ENCODE assay signal across 25 cellular contexts in genomic region chr1:220239945-220240344, GRCh38.
"Had no signal": no experiment of that assay in that cellular context is flagged by ENCODE, and none has a peak within 500 bp of the region (broad histone marks: within the 10 kb centered on the region; RNA-seq: fewer than 3 reads in every experiment).

No MANE protein-coding gene starts in this region.

- FAIRE-seq: pancreas had no signal

- H3K9me3 ChIP-seq: esophagus muscularis mucosa, gastroesophageal sphincter, pancreas, prostate gland, testis, upper lobe of right lung, vagina had no signal

- H2AFZ ChIP-seq: hepatocyte had no signal

- ATAC-seq: gastroesophageal sphincter; pancreas; sciatic nerve; stimulated activated naive B cell treated with anti-CD40 and anti-IgM and Interleukin-4, amounts not matched to agents 10 μg/mL and 1 μg/mL and 100 μg/mL, for 72 hours; stimulated activated naive CD8-positive, alpha-beta T cell treated with anti-CD3 and anti-CD28 coated beads, Interleukin-15, amount 100 ng/mL, for 72 hours; upper lobe of right lung had no signal

- H3K27me3 ChIP-seq: esophagus muscularis mucosa, gastroesophageal sphincter, hepatocyte, pancreas, spleen, testis, tibial nerve, upper lobe of right lung, vagina had no signal

- H3K4me3 ChIP-seq: coronary artery, esophagus muscularis mucosa, gastroesophageal sphincter, hepatocyte, pancreas, prostate gland, spleen, testis, tibial nerve, upper lobe of right lung, vagina had no signal

- DNase-seq: effector memory CD4-positive, alpha-beta T cell; foreskin fibroblast; kidney glomerular epithelial cell; mesendoderm; naive B cell; occipital lobe; pancreas; retina; spleen; stimulated activated CD4-positive, alpha-beta T cell treated with anti-CD3 and anti-CD28 coated beads, Interleukin-15, amount 100 ng/mL, for 24 hours; stimulated activated CD4-positive, alpha-beta T cell treated with anti-CD3 and anti-CD28 coated beads, Interleukin-1b, Interleukin-23, amount 100 ng/mL, for 48 hours; stimulated activated CD4-positive, alpha-beta T cell treated with anti-CD3 and anti-CD28 coated beads, Interleukin-4, amount 100 ng/mL, for 4 hours; stimulated activated naive B cell treated with anti-CD40 and anti-IgM and Interleukin-4, amounts not matched to agents 10 μg/mL and 1 μg/mL and 100 μg/mL, for 72 hours; stimulated activated naive CD8-positive, alpha-beta T cell treated with anti-CD3 and anti-CD28 coated beads, Interleukin-15, amount 100 ng/mL, for 72 hours; testis; upper lobe of right lung had no signal

- H3K36me3 ChIP-seq: esophagus muscularis mucosa, gastroesophageal sphincter, pancreas, prostate gland, spleen, tibial nerve, upper lobe of right lung, vagina had no signal

- H3K4me2 ChIP-seq: hepatocyte had no signal

- H3K4me1 ChIP-seq: prostate gland, upper lobe of right lung had no signal

- H3K27ac ChIP-seq: coronary artery, epithelial cell of prostate, esophagus muscularis mucosa, gastroesophageal sphincter, hepatocyte, pancreas, prostate gland, spleen, testis, tibial nerve, upper lobe of right lung, vagina had no signal
